In genomic region chr9:134477927-134478326, GRCh38 we compare ENCODE assay signal across 13 cellular contexts.
"Had no signal": no experiment of that assay in that cellular context is flagged by ENCODE, and none has a peak within 500 bp of the region (broad histone marks: within the 10 kb centered on the region; RNA-seq: fewer than 3 reads in every experiment).

No MANE protein-coding gene starts in this region.

- H3K27ac Mint-ChIP-seq: activated CD4-positive, alpha-beta T cell treated with anti-CD3 and anti-CD28 coated beads, Interleukin-2, amount 10 ng/mL, durations not matched to agents 24 days and 14 days; WTC11 had no signal

- H3K27ac ChIP-seq: left ventricle myocardium inferior, pancreas, SK-N-MC, suprapubic skin had no signal

- H3K27me3 ChIP-seq: pancreas, suprapubic skin had no signal

- H3K36me3 Mint-ChIP-seq: WTC11 had no signal

- H3K27me3 Mint-ChIP-seq: activated CD4-positive, alpha-beta T cell treated with anti-CD3 and anti-CD28 coated beads, Interleukin-2, amount 10 ng/mL, durations not matched to agents 24 days and 14 days had no signal

- H3K4me3 ChIP-seq: left ventricle myocardium inferior, pancreas, SK-N-MC, suprapubic skin had no signal

- DNase-seq: activated CD4-positive, alpha-beta T cell treated with anti-CD3 and anti-CD28 coated beads, Interleukin-2, amount 10 ng/mL, durations not matched to agents 24 days and 14 days; activated effector memory CD4-positive, alpha-beta T cell treated with Interleukin-2 at 50 U/mL for 16 hours; activated T-cell treated with anti-CD3 and anti-CD28 coated beads, Interleukin-2, amount 50 U/mL, for 1 hour; foreskin melanocyte; head of caudate nucleus; left ventricle myocardium inferior; mesendoderm; small intestine; T-helper 1 cell had no signal

- H3K9me3 Mint-ChIP-seq: activated CD4-positive, alpha-beta T cell treated with anti-CD3 and anti-CD28 coated beads, Interleukin-2, amount 10 ng/mL, durations not matched to agents 24 days and 14 days; WTC11 had no signal

- ATAC-seq: WTC11 had no signal

- H3K36me3 ChIP-seq: left ventricle myocardium inferior, pancreas, suprapubic skin had no signal

- H3K4me1 Mint-ChIP-seq: activated CD4-positive, alpha-beta T cell treated with anti-CD3 and anti-CD28 coated beads, Interleukin-2, amount 10 ng/mL, durations not matched to agents 24 days and 14 days; WTC11 had no signal

- H3K9me3 ChIP-seq: left ventricle myocardium inferior, pancreas, suprapubic skin had no signal

- H3K4me3 Mint-ChIP-seq: activated CD4-positive, alpha-beta T cell treated with anti-CD3 and anti-CD28 coated beads, Interleukin-2, amount 10 ng/mL, durations not matched to agents 24 days and 14 days; WTC11 had no signal

- H3K4me1 ChIP-seq: pancreas had no signal
